Comparison of ENCODE assay signal across 9 cellular contexts in genomic region chr15:85312486-85312885, GRCh38.
A peak's percentile ranks its signal among the peaks of the same experiment; 100 is the strongest.
DNase-seq lines count a peak whose midpoint lies in the region; ATAC-seq and TF ChIP-seq lines count a peak whose summit lies in the region.
"Had no signal": no experiment of that assay in that cellular context is flagged by ENCODE, and none has a peak within 500 bp of the region (broad histone marks: within the 10 kb centered on the region; RNA-seq: fewer than 3 reads in every experiment).

No MANE protein-coding gene starts in this region.

- peak; percentile 78 for DNase-seq in kidney epithelial cell (ENCODE audit: low read depth)
- no peak for DNase-seq in nucleus accumbens (lab: John Stamatoyannopoulos, UW)
- no peak for DNase-seq in NCI-H1105 treated with DMSO at 0.1 percent for 48 hours (lab: John Stamatoyannopoulos, UW)
- DNase-seq in NCI-H2029 treated with DMSO at 0.1 percent for 48 hours (lab: John Stamatoyannopoulos, UW) = no peak
- DNase-seq in NCI-H345 (lab: John Stamatoyannopoulos, UW) = no peak
- DNase-seq: activated T-cell treated with anti-CD3 and anti-CD28 coated beads, Interleukin-2, amount 50 U/mL, for 72 hours had no signal

- H3K36me3 ChIP-seq in kidney epithelial cell (ENCODE audit: control insufficient read depth, insufficient read depth, low read length) = no peaks in the 10 kb centered on the region

- peak; percentile 89 for ATAC-seq in GM18498 (IDR thresholded peaks at IDR 0.05; ENCODE audit: unreplicated experiment)
- peak; percentile 84 for ATAC-seq in GM21526 (IDR thresholded peaks at IDR 0.05; ENCODE audit: low FRiP score, unreplicated experiment)
- ATAC-seq in HG03558 (IDR thresholded peaks at IDR 0.05; ENCODE audit: extremely low read depth, unreplicated experiment) = peak; percentile 89

- no peaks in the 10 kb centered on the region for H3K27me3 ChIP-seq in kidney epithelial cell (ENCODE audit: control insufficient read depth, insufficient read depth, low read length)

- TF ChIP-seq CTCF in kidney epithelial cell (IDR thresholded peaks at IDR 0.05; ENCODE audit: insufficient read depth, low read length, poor library complexity, severe bottlenecking) = no peak

- H3K4me3 ChIP-seq in kidney epithelial cell (ENCODE audit: low read depth, low read length) = no peak overlapping the region
